ENCODE assay signal across 28 cellular contexts in genomic region chr10:71483135-71483534, GRCh38.
"Had no signal": no experiment of that assay in that cellular context is flagged by ENCODE, and none has a peak within 500 bp of the region (broad histone marks: within the 10 kb centered on the region; RNA-seq: fewer than 3 reads in every experiment).

No MANE protein-coding gene starts in this region.

- H3K4me3 ChIP-seq: stomach, suprapubic skin, testis, thoracic aorta, thyroid gland, tibial artery, tibial nerve, transverse colon, upper lobe of left lung, upper lobe of right lung, uterus, vagina had no signal

- H3K27me3 ChIP-seq: suprapubic skin, testis, thyroid gland, tibial nerve, transverse colon, upper lobe of left lung, upper lobe of right lung, uterus, vagina had no signal

- H3K9me3 Mint-ChIP-seq: stimulated activated effector memory CD8-positive, alpha-beta T cell treated with anti-CD3 and anti-CD28 coated beads, Interleukin-12 subunit alpha, Interleukin-12 subunit beta, amount 100 ng/mL, for 72 hours; stimulated activated memory B cell treated with anti-CD40 and anti-IgM and Interleukin-4, amounts not matched to agents 10 μg/mL and 1 μg/mL and 100 μg/mL, for 72 hours; stimulated activated naive B cell treated with anti-CD40 and anti-IgM and Interleukin-4, amounts not matched to agents 10 μg/mL and 1 μg/mL and 100 μg/mL, for 72 hours; stimulated activated naive CD8-positive, alpha-beta T cell treated with anti-CD3 and anti-CD28 coated beads, Interleukin-15, Interleukin-2, amounts not matched to agents 100 ng/mL and 50 ng/mL, for 24 hours; type B pancreatic cell had no signal

- H3K27ac ChIP-seq: stomach, suprapubic skin, testis, thoracic aorta, thyroid gland, tibial artery, tibial nerve, transverse colon, upper lobe of left lung, upper lobe of right lung, uterus, vagina had no signal

- H3K4me3 Mint-ChIP-seq: stimulated activated effector memory CD8-positive, alpha-beta T cell treated with anti-CD3 and anti-CD28 coated beads, Interleukin-12 subunit alpha, Interleukin-12 subunit beta, amount 100 ng/mL, for 72 hours; stimulated activated memory B cell treated with anti-CD40 and anti-IgM and Interleukin-4, amounts not matched to agents 10 μg/mL and 1 μg/mL and 100 μg/mL, for 72 hours; stimulated activated naive B cell treated with anti-CD40 and anti-IgM and Interleukin-4, amounts not matched to agents 10 μg/mL and 1 μg/mL and 100 μg/mL, for 72 hours; stimulated activated naive CD8-positive, alpha-beta T cell treated with anti-CD3 and anti-CD28 coated beads, Interleukin-15, amount 100 ng/mL, for 72 hours; stimulated activated naive CD8-positive, alpha-beta T cell treated with anti-CD3 and anti-CD28 coated beads, Interleukin-15, Interleukin-2, amounts not matched to agents 100 ng/mL and 50 ng/mL, for 24 hours; type B pancreatic cell had no signal

- H3K27ac Mint-ChIP-seq: stimulated activated effector memory CD8-positive, alpha-beta T cell treated with anti-CD3 and anti-CD28 coated beads, Interleukin-12 subunit alpha, Interleukin-12 subunit beta, amount 100 ng/mL, for 72 hours; stimulated activated memory B cell treated with anti-CD40 and anti-IgM and Interleukin-4, amounts not matched to agents 10 μg/mL and 1 μg/mL and 100 μg/mL, for 72 hours; stimulated activated naive B cell treated with anti-CD40 and anti-IgM and Interleukin-4, amounts not matched to agents 10 μg/mL and 1 μg/mL and 100 μg/mL, for 72 hours; stimulated activated naive CD8-positive, alpha-beta T cell treated with anti-CD3 and anti-CD28 coated beads, Interleukin-15, amount 100 ng/mL, for 72 hours; stimulated activated naive CD8-positive, alpha-beta T cell treated with anti-CD3 and anti-CD28 coated beads, Interleukin-15, Interleukin-2, amounts not matched to agents 100 ng/mL and 50 ng/mL, for 24 hours; type B pancreatic cell had no signal

- H3K9me3 ChIP-seq: stomach, suprapubic skin, testis, thoracic aorta, thyroid gland, transverse colon, upper lobe of left lung, upper lobe of right lung, uterus, vagina had no signal

- H3K4me1 ChIP-seq: stomach, suprapubic skin, testis, thyroid gland, tibial artery, tibial nerve, transverse colon, upper lobe of left lung, upper lobe of right lung, uterus, vagina had no signal

- H3K36me3 Mint-ChIP-seq: stimulated activated effector memory CD8-positive, alpha-beta T cell treated with anti-CD3 and anti-CD28 coated beads, Interleukin-12 subunit alpha, Interleukin-12 subunit beta, amount 100 ng/mL, for 72 hours; stimulated activated memory B cell treated with anti-CD40 and anti-IgM and Interleukin-4, amounts not matched to agents 10 μg/mL and 1 μg/mL and 100 μg/mL, for 72 hours; stimulated activated naive B cell treated with anti-CD40 and anti-IgM and Interleukin-4, amounts not matched to agents 10 μg/mL and 1 μg/mL and 100 μg/mL, for 72 hours; type B pancreatic cell had no signal

- DNase-seq: stimulated activated CD4-positive, alpha-beta T cell treated with anti-CD3 and anti-CD28 coated beads, Interleukin-2, amount 100 ng/mL, for 48 hours; stimulated activated CD4-positive, alpha-beta T cell treated with anti-CD3 and anti-CD28 coated beads, Interleukin-4, amount 100 ng/mL, for 1 hour; stimulated activated CD4-positive, alpha-beta T cell treated with anti-CD3 and anti-CD28 coated beads, Interleukin-4, amount 100 ng/mL, for 24 hours; stimulated activated CD4-positive, alpha-beta T cell treated with anti-CD3 and anti-CD28 coated beads, Interleukin-4, amount 100 ng/mL, for 4 hours; stimulated activated CD8-positive, alpha-beta memory T cell treated with anti-CD3 and anti-CD28 coated beads, Interleukin-4, amount 100 ng/mL, for 48 hours; stimulated activated naive B cell treated with anti-CD40 and anti-IgM and Interleukin-4, amounts not matched to agents 10 μg/mL and 1 μg/mL and 100 μg/mL, for 72 hours; stimulated activated naive CD4-positive, alpha-beta T cell; stimulated activated naive CD4-positive, alpha-beta T cell treated with Interleukin-2 at 50 U/mL for 16 hours; stimulated activated naive CD8-positive, alpha-beta T cell treated with anti-CD3 and anti-CD28 coated beads, Interleukin-15, amount 100 ng/mL, for 72 hours; stimulated activated naive CD8-positive, alpha-beta T cell treated with anti-CD3 and anti-CD28 coated beads, Interleukin-15, Interleukin-2, amounts not matched to agents 100 U/mL and 50 U/mL, for 24 hours; stomach; substantia nigra; testis; thyroid gland; tibial artery; transverse colon; trophoblast cell; upper lobe of left lung; upper lobe of right lung; uterus had no signal

- H3K36me3 ChIP-seq: stomach, suprapubic skin, thoracic aorta, thyroid gland, tibial artery, tibial nerve, transverse colon, upper lobe of left lung, upper lobe of right lung, uterus, vagina had no signal

- H3K4me1 Mint-ChIP-seq: stimulated activated memory B cell treated with anti-CD40 and anti-IgM and Interleukin-4, amounts not matched to agents 10 μg/mL and 1 μg/mL and 100 μg/mL, for 72 hours; stimulated activated naive B cell treated with anti-CD40 and anti-IgM and Interleukin-4, amounts not matched to agents 10 μg/mL and 1 μg/mL and 100 μg/mL, for 72 hours; stimulated activated naive CD8-positive, alpha-beta T cell treated with anti-CD3 and anti-CD28 coated beads, Interleukin-15, amount 100 ng/mL, for 72 hours had no signal

- ATAC-seq: stimulated activated effector memory CD8-positive, alpha-beta T cell treated with anti-CD3 and anti-CD28 coated beads, Interleukin-12 subunit alpha, Interleukin-12 subunit beta, amount 100 ng/mL, for 72 hours; stimulated activated memory B cell treated with anti-CD40 and anti-IgM and Interleukin-4, amounts not matched to agents 10 μg/mL and 1 μg/mL and 100 μg/mL, for 72 hours; stimulated activated naive B cell treated with anti-CD40 and anti-IgM and Interleukin-4, amounts not matched to agents 10 μg/mL and 1 μg/mL and 100 μg/mL, for 72 hours; stimulated activated naive CD8-positive, alpha-beta T cell treated with anti-CD3 and anti-CD28 coated beads, Interleukin-15, amount 100 ng/mL, for 72 hours; stimulated activated naive CD8-positive, alpha-beta T cell treated with anti-CD3 and anti-CD28 coated beads, Interleukin-15, Interleukin-2, amounts not matched to agents 100 U/mL and 50 U/mL, for 24 hours; upper lobe of right lung had no signal
